Comparison of ENCODE assay signal across 21 cellular contexts in the genomic region with DNA sequence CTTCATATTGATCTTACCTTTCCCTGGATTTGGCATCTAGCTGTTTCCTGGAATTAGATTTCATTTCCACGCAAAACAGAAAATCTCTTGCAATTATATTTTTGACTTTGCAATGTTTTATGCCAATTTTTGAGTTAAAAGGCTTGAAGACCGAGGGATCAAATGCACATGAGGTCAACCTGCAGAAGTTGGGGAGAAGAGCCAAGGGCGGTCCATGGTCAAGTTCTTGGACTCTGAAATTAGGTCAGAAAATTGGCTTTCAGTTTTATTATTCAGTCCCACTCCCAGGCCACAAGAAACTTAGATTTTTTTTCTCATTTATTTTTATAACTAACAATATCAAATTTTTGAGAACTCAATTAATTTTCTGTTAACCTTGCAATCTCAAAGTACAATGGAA.
"Had no signal": no experiment of that assay in that cellular context is flagged by ENCODE, and none has a peak within 500 bp of the region (broad histone marks: within the 10 kb centered on the region; RNA-seq: fewer than 3 reads in every experiment).

No MANE protein-coding gene starts in this region.

- H3K9me3 ChIP-seq: colonic mucosa, esophagus squamous epithelium, gastrocnemius medialis, heart right ventricle, left ventricle myocardium inferior, lower lobe of right lung, mucosa of descending colon had no signal

- H3K4me3 ChIP-seq: colonic mucosa, esophagus squamous epithelium, gastrocnemius medialis, heart right ventricle, left ventricle myocardium inferior, lower lobe of right lung, mucosa of descending colon had no signal

- H3K36me3 ChIP-seq: colonic mucosa, esophagus squamous epithelium, gastrocnemius medialis, heart right ventricle, left ventricle myocardium inferior, lower lobe of right lung had no signal

- ATAC-seq: effector memory CD8-positive, alpha-beta T cell; esophagus mucosa; gastrocnemius medialis; heart right ventricle; left cardiac atrium; lower lobe of right lung; mucosa of descending colon had no signal

- H3K27ac ChIP-seq: colonic mucosa, epithelial cell of prostate, esophagus squamous epithelium, gastrocnemius medialis, heart right ventricle, left ventricle myocardium inferior, lower lobe of right lung had no signal

- H3K4me1 ChIP-seq: colonic mucosa had no signal

- H3K27me3 ChIP-seq: colonic mucosa, esophagus squamous epithelium, gastrocnemius medialis, heart right ventricle had no signal

- DNase-seq: colonic mucosa; cortex of kidney; effector CD8-positive, alpha-beta T cell; effector memory CD8-positive, alpha-beta T cell; endodermal cell; erythroblast; esophagus squamous epithelium; foreskin fibroblast; foreskin melanocyte; gastrocnemius medialis; glutamatergic neuron; head of caudate nucleus; heart right ventricle; hippocampal formation; left cardiac atrium; left ventricle myocardium inferior; lower lobe of right lung; mesenchymal stem cell; mucosa of descending colon had no signal
